Comparison of ENCODE assay signal across 10 cellular contexts in genomic region chr12:81757731-81758325, GRCh38. TPM values are rescaled to one million over a fixed set of nuclear protein-coding genes. Genes with fewer than 3 reads are reported as not detected.
A peak's percentile ranks its signal among the peaks of the same experiment; 100 is the strongest.
DNase-seq lines count a peak whose midpoint lies in the region; ATAC-seq and TF ChIP-seq lines count a peak whose summit lies in the region.
"Had no signal": no experiment of that assay in that cellular context is flagged by ENCODE, and none has a peak within 500 bp of the region (broad histone marks: within the 10 kb centered on the region; RNA-seq: fewer than 3 reads in every experiment).

No MANE protein-coding gene starts in this region.

- no peak for DNase-seq in cardiac muscle cell (ENCODE audit: low read depth in 1 of 2, low spot score in 1 of 2)
- no peak for DNase-seq in left cardiac atrium
- DNase-seq in upper lobe of right lung, result no peak
- DNase-seq in stimulated activated CD4-positive, alpha-beta T cell treated with anti-CD3 and anti-CD28 coated beads, Interleukin-15, amount 100 ng/mL, for 24 hours, result no peak
- no peak for DNase-seq in glomerular visceral epithelial cell (ENCODE audit: extremely low spot score)

- no peaks in the 10 kb centered on the region for H3K9me3 ChIP-seq in cardiac muscle cell (ENCODE audit: low read depth)
- H3K9me3 ChIP-seq in mucosa of stomach (ENCODE audit: control insufficient read depth, low read length), result no peaks in the 10 kb centered on the region
- no peaks in the 10 kb centered on the region for H3K9me3 ChIP-seq in upper lobe of right lung
- H3K9me3 ChIP-seq: BE2C had no signal

- peak overlapping the region; percentile 92 to 98 (median 96) for H3K4me3 Mint-ChIP-seq in brain

- H3K36me3 Mint-ChIP-seq in brain, result peaks cover 11% of the 10 kb centered on the region

- H3K27me3 ChIP-seq in cardiac muscle cell, result peaks cover 42% of the 10 kb centered on the region
- peaks cover 19% of the 10 kb centered on the region for H3K27me3 ChIP-seq in mucosa of stomach (ENCODE audit: control insufficient read depth, insufficient read depth, low read length)
- H3K27me3 ChIP-seq in upper lobe of right lung, result peaks cover 10% of the 10 kb centered on the region

- H3K27ac ChIP-seq in cardiac muscle cell (no peak overlapping the region), upper lobe of right lung (no peak overlapping the region)

- no peaks in the 10 kb centered on the region for H3K4me1 ChIP-seq in cardiac muscle cell (ENCODE audit: low read depth)
- no peaks in the 10 kb centered on the region for H3K4me1 ChIP-seq in mucosa of stomach (ENCODE audit: control insufficient read depth, insufficient read depth, low read length)
- H3K4me1 ChIP-seq in upper lobe of right lung, result peaks cover 15% of the 10 kb centered on the region
- H3K4me1 ChIP-seq: BE2C had no signal

- peaks cover 18% of the 10 kb centered on the region for H3K27me3 Mint-ChIP-seq in brain

- peaks cover 45% of the 10 kb centered on the region for H3K4me1 Mint-ChIP-seq in brain

- intact Hi-C loops in left cardiac atrium (cut with DNase I), result no loop called here
- intact Hi-C loops in upper lobe of right lung (cut with DNase I), result no loop called here

- peak overlapping the region; percentile 43 for H3K9ac ChIP-seq in mucosa of stomach (ENCODE audit: low read length)

- H3K4me3 ChIP-seq in cardiac muscle cell (peak overlapping the region; percentile 49), mucosa of stomach (ENCODE audit: low read length) (no peak overlapping the region), upper lobe of right lung (peak overlapping the region; percentile 46)

- H3K27ac Mint-ChIP-seq in brain, result peak overlapping the region; percentile 86 to 97 (median 89)

- H3K9me3 Mint-ChIP-seq in brain, result no peaks in the 10 kb centered on the region

- TF ChIP-seq CTCF in cardiac muscle cell (IDR thresholded peaks at IDR 0.05; ENCODE audit: low read depth, low read length), result no peak
- no peak for TF ChIP-seq CTCF in brain (conservative IDR thresholded peaks at IDR 0.05)
- TF ChIP-seq CTCF in upper lobe of right lung (IDR thresholded peaks at IDR 0.05), result no peak

- H3K36me3 ChIP-seq in cardiac muscle cell, result no peaks in the 10 kb centered on the region
- no peaks in the 10 kb centered on the region for H3K36me3 ChIP-seq in mucosa of stomach (ENCODE audit: control insufficient read depth, insufficient read depth, low read length)
- H3K36me3 ChIP-seq in upper lobe of right lung, result no peaks in the 10 kb centered on the region
- H3K36me3 ChIP-seq: BE2C had no signal

- ATAC-seq in left cardiac atrium, result no peak
- ATAC-seq in upper lobe of right lung, result no peak
- no peak for ATAC-seq in GM18907 (IDR thresholded peaks at IDR 0.05; ENCODE audit: unreplicated experiment)

RNA-seq across cellular contexts. Expression of gene PPFIA2, which starts 1.3 kb away (rescaled TPM):
- total RNA-seq in cardiac muscle cell (18.7 and 53.5 TPM in 2 replicates), left cardiac atrium (1 to 10 TPM in 1 of 2 donors, under 1 TPM in 1; 0.35 to 1.3 TPM), upper lobe of right lung (1.4 TPM)
- polyA plus RNA-seq in cardiac muscle cell (17.1 and 41.2 TPM in 2 replicates), brain (ENCODE audit: insufficient read depth, low read depth, low replicate concordance) (5.5 TPM)
- total RNA-seq: NCI-H460 had no signal
